14 cellular contexts compared by ENCODE assay signal in genomic region chr17:20540878-20541277, GRCh38. TPM values are rescaled to one million over a fixed set of nuclear protein-coding genes. Genes with fewer than 3 reads are reported as not detected.
DNase-seq lines count a peak whose midpoint lies in the region; ATAC-seq, FAIRE-seq and TF ChIP-seq lines count a peak whose summit lies in the region.
"Not testable (repeated sequence)": the region's sequence is repeated elsewhere in the genome, so short reads cannot be mapped to it uniquely, and the experiment has no call there.
"Had no signal": no experiment of that assay in that cellular context is flagged by ENCODE, and none has a peak within 500 bp of the region (broad histone marks: within the 10 kb centered on the region; RNA-seq: fewer than 3 reads in every experiment).

No MANE protein-coding gene starts in this region.

- H3K4me3 ChIP-seq in A549; SK-N-MC; naive thymus-derived CD4-positive, alpha-beta T cell (ENCODE audit: low read length): not testable (repeated sequence)

- H3K36me3 Mint-ChIP-seq in naive thymus-derived CD4-positive, alpha-beta T cell = not testable (repeated sequence)

- POLR2A ChIA-PET in A549 (lab: Yijun Ruan, JAX); naive thymus-derived CD4-positive, alpha-beta T cell (lab: Charles Lee): not testable (repeated sequence)

- H3K27me3 Mint-ChIP-seq in naive thymus-derived CD4-positive, alpha-beta T cell = not testable (repeated sequence)

- TF ChIP-seq RAD21 in A549 (conservative IDR thresholded peaks at IDR 0.05 in 1 of 2, IDR thresholded peaks at IDR 0.05 in 1 of 2) = not testable (repeated sequence)

- ATAC-seq in A549 = peak; percentile 31; a peak in 4 of 6 replicates
- ATAC-seq in GM18867 (IDR thresholded peaks at IDR 0.05; ENCODE audit: unreplicated experiment) = peak; percentile 16
- peak; percentile 17 for ATAC-seq in HG03520 (IDR thresholded peaks at IDR 0.05; ENCODE audit: unreplicated experiment)
- ATAC-seq in naive thymus-derived CD4-positive, alpha-beta T cell = peak; percentile 16

- TF ChIP-seq CTCF in A549 (IDR thresholded peaks at IDR 0.05) = not testable (repeated sequence)

- H3K4me1 Mint-ChIP-seq in naive thymus-derived CD4-positive, alpha-beta T cell = not testable (repeated sequence)

- H3K9me3 Mint-ChIP-seq in naive thymus-derived CD4-positive, alpha-beta T cell = not testable (repeated sequence)

- not testable (repeated sequence) for H3K27ac Mint-ChIP-seq in naive thymus-derived CD4-positive, alpha-beta T cell

- TF ChIP-seq EP300 in A549 (IDR thresholded peaks at IDR 0.05) = not testable (repeated sequence)

- H3K9me3 ChIP-seq in A549; SK-N-MC (ENCODE audit: low read depth, low read length); naive thymus-derived CD4-positive, alpha-beta T cell (ENCODE audit: control insufficient read depth in 2 of 3, low read length in 3 of 3): not testable (repeated sequence)

- H3K36me3 ChIP-seq in SK-N-MC (ENCODE audit: insufficient read depth, low read length); naive thymus-derived CD4-positive, alpha-beta T cell (ENCODE audit: control insufficient read depth in 2 of 3, insufficient read depth in 3 of 3, low read length in 3 of 3): not testable (repeated sequence)

- DNase-seq in A549 (ENCODE audit: low read depth in 1 of 2, low spot score in 1 of 2); naive thymus-derived CD4-positive, alpha-beta T cell: not testable (repeated sequence)
- DNase-seq in NCI-H1048 (lab: John Stamatoyannopoulos, UW) (peak; percentile 37), SK-N-MC (ENCODE audit: low read depth, low spot score) (peak; percentile 12), ecto neural progenitor cell (ENCODE audit: low spot score) (peak; percentile 19), foreskin melanocyte (peak; percentile 31)

- not testable (repeated sequence) for FAIRE-seq in A549 (lab: Jason Lieb, UNC)

- not testable (repeated sequence) for H3K4me2 ChIP-seq in A549

- not testable (repeated sequence) for H3K27me3 ChIP-seq in naive thymus-derived CD4-positive, alpha-beta T cell (ENCODE audit: control insufficient read depth in 2 of 2, insufficient read depth in 2 of 2, low read length in 2 of 2)

- intact Hi-C loops in naive thymus-derived CD4-positive, alpha-beta T cell (cut with micrococcal nuclease) = not testable (repeated sequence)

- CTCF ChIA-PET in A549 (lab: Yijun Ruan, JAX); naive thymus-derived CD4-positive, alpha-beta T cell (lab: Charles Lee): not testable (repeated sequence)

- H3K27ac ChIP-seq in A549; SK-N-MC; naive thymus-derived CD4-positive, alpha-beta T cell (ENCODE audit: low read depth, low read length): not testable (repeated sequence)

- H3K9ac ChIP-seq in SK-N-MC (ENCODE audit: insufficient read length) = not testable (repeated sequence)

- not testable (repeated sequence) for H3K4me3 Mint-ChIP-seq in naive thymus-derived CD4-positive, alpha-beta T cell

- not testable (repeated sequence) for TF ChIP-seq POLR2A in A549 (IDR thresholded peaks at IDR 0.05; ENCODE audit: low read length)

- H3K4me1 ChIP-seq in A549; naive thymus-derived CD4-positive, alpha-beta T cell (ENCODE audit: control insufficient read depth in 2 of 2, insufficient read depth in 2 of 2, low read length in 2 of 2): not testable (repeated sequence)

- WGBS in A549 (ENCODE audit: missing lambda C conversion rate) = 43% methylated on average over 3 of the region's 3 CpGs

RNA-seq across cellular contexts. Expression of gene CDRT15L2, which starts 38.6 kb away (rescaled TPM):
- not detected in 2 replicates for polyA plus RNA-seq in A549 (2011; rRNA removed)
- not detected in 2 replicates for polyA plus RNA-seq in A549 (2012; cell fraction: cytosol; rRNA removed)
- not detected in 2 replicates for polyA plus RNA-seq in A549 (2012; cell fraction: nucleus; rRNA removed)
- polyA plus RNA-seq in A549 (2017; fragmentation: RNase III; extraction: RNeasy Plus Mini Kit Qiagen cat#74134 plus additional on column Dnase treatment) = not detected in 3 replicates
- not detected in 2 replicates for polyA minus RNA-seq in A549 (2011; rRNA and poly(A)+ RNA removed)
- total RNA-seq in naive thymus-derived CD4-positive, alpha-beta T cell = not detected
- not detected for polyA plus RNA-seq in naive thymus-derived CD4-positive, alpha-beta T cell
- total RNA-seq: CD8-positive, alpha-beta T cell; G401; H1; HT1080 had no signal
- polyA plus RNA-seq: BJ, H1, IgD-negative memory B cell had no signal
